23 cellular contexts compared by ENCODE assay signal in genomic region chr3:99971761-99972160, GRCh38.
A peak's percentile ranks its signal among the peaks of the same experiment; 100 is the strongest.
DNase-seq lines count a peak whose midpoint lies in the region; ATAC-seq, FAIRE-seq and TF ChIP-seq lines count a peak whose summit lies in the region.
"Had no signal": no experiment of that assay in that cellular context is flagged by ENCODE, and none has a peak within 500 bp of the region (broad histone marks: within the 10 kb centered on the region; RNA-seq: fewer than 3 reads in every experiment).

No MANE protein-coding gene starts in this region.

- H3K23ac ChIP-seq in IMR-90 (ENCODE audit: low read depth, low read length) = no peak overlapping the region

- no peak for DNase-seq in IMR-90
- peak; percentile 83 for DNase-seq in bronchial epithelial cell (ENCODE audit: low read depth)
- DNase-seq in nephron progenitor cell = no peak
- DNase-seq in tibial artery = no peak
- no peak for DNase-seq in NCI-H69 (lab: John Stamatoyannopoulos, UW)
- no peak for DNase-seq in pons (ENCODE audit: low spot score)
- no peak for DNase-seq in neural progenitor cell (ENCODE audit: low spot score)
- DNase-seq: CD4-positive, CD25-positive, alpha-beta regulatory T cell; NCI-H1092; NCI-H1417 treated with DMSO at 0.1 percent for 48 hours; NCI-H1694 treated with DMSO at 0.1 percent for 48 hours; NCI-H345; NCI-H510A treated with DMSO at 0.1 percent for 48 hours; NCI-H748 treated with DMSO at 0.1 percent for 48 hours had no signal

- no TSS peak for BruUV-seq in IMR-90 (replicated peaks; lab: Mats Ljungman, UMichigan)

- H3K27me3 ChIP-seq in IMR-90 (ENCODE audit: control insufficient read depth, insufficient read depth, low read length) = no peaks in the 10 kb centered on the region
- no peaks in the 10 kb centered on the region for H3K27me3 ChIP-seq in bronchial epithelial cell (ENCODE audit: control insufficient read depth, insufficient read depth, low read length)
- no peaks in the 10 kb centered on the region for H3K27me3 ChIP-seq in tibial artery
- no peaks in the 10 kb centered on the region for H3K27me3 ChIP-seq in neural progenitor cell
- H3K27me3 ChIP-seq: BLaER1, SJSA1 had no signal

- H3K9me3 ChIP-seq in IMR-90 (ENCODE audit: control insufficient read depth, insufficient read depth, low read length) (no peaks in the 10 kb centered on the region), tibial artery (no peaks in the 10 kb centered on the region), neural progenitor cell (ENCODE audit: low read depth) (no peaks in the 10 kb centered on the region)
- H3K9me3 ChIP-seq: BLaER1, HAP-1, SJSA1 had no signal

- intact Hi-C loops in IMR-90 (cut with micrococcal nuclease) = loop anchor here (5.0 kb wide), 1 partner anchor 51 kb away; no protein-coding TSS in a partner anchor
- intact Hi-C loops in tibial artery (cut with DNase I; ENCODE audit: low total_unique reads) = no loop called here

- no peak for FAIRE-seq in bronchial epithelial cell (lab: Jason Lieb, UNC)
- FAIRE-seq: A204.1, D721Med, G401.6, RCC 7860 had no signal

- H3F3A ChIP-seq in neural progenitor cell (ENCODE audit: low read depth) = no peaks in the 10 kb centered on the region

- H4K20me1 ChIP-seq in IMR-90 (ENCODE audit: insufficient read depth, low read length) (no peaks in the 10 kb centered on the region), neural progenitor cell (ENCODE audit: low read depth) (no peaks in the 10 kb centered on the region)

- no peak overlapping the region for H2BK20ac ChIP-seq in IMR-90 (ENCODE audit: low read depth, low read length)

- H4K91ac ChIP-seq in IMR-90 (ENCODE audit: insufficient read depth, low read depth, low read length) = no peak overlapping the region

- no peaks in the 10 kb centered on the region for H3K9me1 ChIP-seq in IMR-90 (ENCODE audit: insufficient read depth, low read length)

- no peak overlapping the region for H2BK5ac ChIP-seq in IMR-90 (ENCODE audit: low read depth, low read length, poor library complexity, severe bottlenecking)

- no peak overlapping the region for H3K14ac ChIP-seq in IMR-90 (replicated peaks; ENCODE audit: low read depth, low read length)

- H3K27ac ChIP-seq in IMR-90 (ENCODE audit: insufficient read depth, low read length) (no peak overlapping the region), tibial artery (peak overlapping the region; percentile 52 to 59), neural progenitor cell (no peak overlapping the region)
- H3K27ac ChIP-seq: BLaER1, HL-60, SJSA1 had no signal

- H3K4me3 Mint-ChIP-seq in nephron progenitor cell = no peak overlapping the region
- no peak overlapping the region for H3K4me3 Mint-ChIP-seq in neural progenitor cell
- H3K4me3 Mint-ChIP-seq: CD4-positive, CD25-positive, alpha-beta regulatory T cell; GM23338 had no signal

- H3K36me3 ChIP-seq in IMR-90 (ENCODE audit: control insufficient read depth, insufficient read depth, low read length) = no peaks in the 10 kb centered on the region
- no peaks in the 10 kb centered on the region for H3K36me3 ChIP-seq in bronchial epithelial cell (ENCODE audit: control insufficient read depth, insufficient read depth, low read length)
- no peaks in the 10 kb centered on the region for H3K36me3 ChIP-seq in tibial artery
- H3K36me3 ChIP-seq in neural progenitor cell = no peaks in the 10 kb centered on the region
- H3K36me3 ChIP-seq: HAP-1, SJSA1 had no signal

- H3K4me1 ChIP-seq in IMR-90 (ENCODE audit: control insufficient read depth, insufficient read depth, low read length) (peaks cover 5% of the 10 kb centered on the region), tibial artery (peaks cover 0 to 48% (median 16%) of the 10 kb centered on the region in 4 donors), neural progenitor cell (no peaks in the 10 kb centered on the region)
- H3K4me1 ChIP-seq: BLaER1, HAP-1 had no signal

- POLR2A ChIA-PET in IMR-90 (lab: Charles Lee; ENCODE audit: unreplicated experiment) = no interaction called here

- no peaks in the 10 kb centered on the region for H3K79me2 ChIP-seq in neural progenitor cell (ENCODE audit: low read depth)

- no peak overlapping the region for H2AK9ac ChIP-seq in IMR-90 (replicated peaks; ENCODE audit: low read depth, low read length, poor library complexity)

- no peak overlapping the region for H3K9ac ChIP-seq in IMR-90 (ENCODE audit: low read depth, low read length)
- H3K9ac ChIP-seq in neural progenitor cell = no peak overlapping the region
- H3K9ac ChIP-seq: BLaER1 had no signal

- CTCF ChIA-PET in IMR-90 (lab: Yijun Ruan, JAX) = no interaction called here

- dilution Hi-C loops in IMR-90 (cut with HindIII; ENCODE audit: low sequenced_read_pairs, unreplicated experiment) = no loop called here

- H3K56ac ChIP-seq in IMR-90 (ENCODE audit: extremely low read depth, insufficient read depth, low read length) = no peak overlapping the region

- no peak overlapping the region for H2BK120ac ChIP-seq in IMR-90 (ENCODE audit: low read depth, low read length)

- ATAC-seq in IMR-90 (ENCODE audit: low read depth) = no peak
- ATAC-seq: GM23338 had no signal

- peaks cover 37% of the 10 kb centered on the region for H3K4me1 Mint-ChIP-seq in nephron progenitor cell
- H3K4me1 Mint-ChIP-seq in neural progenitor cell = peaks cover 15% of the 10 kb centered on the region
- H3K4me1 Mint-ChIP-seq: GM23338 had no signal

- H3K4ac ChIP-seq in IMR-90 (ENCODE audit: low read depth, low read length) = no peak overlapping the region

- H3K27me3 Mint-ChIP-seq in nephron progenitor cell (ENCODE audit: low read depth, poor library complexity) (no peaks in the 10 kb centered on the region), neural progenitor cell (ENCODE audit: insufficient read depth, low read depth) (no peaks in the 10 kb centered on the region)
- H3K27me3 Mint-ChIP-seq: CD4-positive, CD25-positive, alpha-beta regulatory T cell had no signal

- H3K9me3 Mint-ChIP-seq in nephron progenitor cell (peaks cover 3% of the 10 kb centered on the region), neural progenitor cell (peaks cover 2% of the 10 kb centered on the region)
- H3K9me3 Mint-ChIP-seq: GM23338 had no signal

- H3K18ac ChIP-seq in IMR-90 (ENCODE audit: low read depth, low read length) = no peak overlapping the region

- in situ Hi-C loops in IMR-90 (cut with MboI; ENCODE audit: low sequenced_read_pairs) = loop anchor here (25.0 kb wide), 1 partner anchor 91 kb away; no protein-coding TSS in a partner anchor

- no peak overlapping the region for H4K8ac ChIP-seq in IMR-90 (ENCODE audit: low read depth in 2 of 2, low read length in 2 of 2)

- peak overlapping the region; percentile 37; the same call in 1 of the 2 replicates for H2AK5ac ChIP-seq in IMR-90 (ENCODE audit: low read depth, low read length)

- 0 out of 4 replicates have a peak, but pooled peaks cover under 1 to 1% of the 10 kb centered on the region in 2 experiments for H3K79me1 ChIP-seq in IMR-90 (ENCODE audit: low read depth in 1 of 2, low read length in 2 of 2)

- peak overlapping the region; percentile 17 for H3K27ac Mint-ChIP-seq in nephron progenitor cell
- no peak overlapping the region for H3K27ac Mint-ChIP-seq in neural progenitor cell
- H3K27ac Mint-ChIP-seq: GM23338 had no signal

- peaks cover 17% of the 10 kb centered on the region for H3K36me3 Mint-ChIP-seq in nephron progenitor cell (ENCODE audit: low read depth)
- no peaks in the 10 kb centered on the region for H3K36me3 Mint-ChIP-seq in neural progenitor cell
- H3K36me3 Mint-ChIP-seq: CD4-positive, CD25-positive, alpha-beta regulatory T cell had no signal

- no peak overlapping the region for H2BK15ac ChIP-seq in IMR-90 (ENCODE audit: low read depth, low read length)

- no CpG with 5 or more reads among the region's 3 CpGs for WGBS in IMR-90 (ENCODE audit: extremely low coverage in 2 of 2, insufficient read length in 1 of 2), 2 experiments

- TF ChIP-seq RAD21 in IMR-90 (IDR thresholded peaks at IDR 0.05; ENCODE audit: low read length) = no peak

- H3K4me2 ChIP-seq in IMR-90 (ENCODE audit: low read depth, low read length) (no peak overlapping the region), neural progenitor cell (no peak overlapping the region)
- H3K4me2 ChIP-seq: BLaER1, GM23338 had no signal

- no peak overlapping the region for H4K5ac ChIP-seq in IMR-90 (ENCODE audit: low read depth, low read length)

- TF ChIP-seq CTCF in IMR-90 (conservative IDR thresholded peaks at IDR 0.05; ENCODE audit: low read depth, low read length) (no peak), bronchial epithelial cell (IDR thresholded peaks at IDR 0.05; ENCODE audit: insufficient read depth, low read length, severe bottlenecking) (no peak), nephron progenitor cell (IDR thresholded peaks at IDR 0.05) (no peak), tibial artery (IDR thresholded peaks at IDR 0.05) (no peak), neural progenitor cell (IDR thresholded peaks at IDR 0.05) (no peak)

- H2AFZ ChIP-seq in IMR-90 (replicated peaks; ENCODE audit: low read length, poor library complexity) (no peak overlapping the region), neural progenitor cell (replicated peaks) (no peak overlapping the region)
- H2AFZ ChIP-seq: GM23338 had no signal

- H3K4me3 ChIP-seq in IMR-90 (ENCODE audit: insufficient read depth, low read depth, low read length) (no peak overlapping the region), bronchial epithelial cell (ENCODE audit: low read depth, low read length) (no peak overlapping the region), tibial artery (no peak overlapping the region), neural progenitor cell (no peak overlapping the region)
- H3K4me3 ChIP-seq: BLaER1, GM23338, HAP-1, SJSA1 had no signal

- no peak for TF ChIP-seq POLR2A in IMR-90 (IDR thresholded peaks at IDR 0.05; ENCODE audit: low read depth, low read length)

TF ChIP-seq in IMR-90, 13 proteins besides CTCF, POLR2A, EP300 and RAD21:
- TF ChIP-seq RCOR1 (IDR thresholded peaks at IDR 0.05; ENCODE audit: insufficient replicate concordance, low read length) (no peak), MXI1 (IDR thresholded peaks at IDR 0.05; ENCODE audit: borderline replicate concordance, low read depth, low read length) (no peak), RFX5 (IDR thresholded peaks at IDR 0.05; ENCODE audit: low read depth, low read length) (no peak), NFE2L2 (IDR thresholded peaks at IDR 0.05; ENCODE audit: low read depth, low read length) (no peak), USF2 (IDR thresholded peaks at IDR 0.05; ENCODE audit: low read depth, low read length) (no peak)
TF ChIP-seq in IMR-90: peak in this region for 0.

Comparison
In these comparisons a context has a peak if more than half of its experiments do, and no peak if none do; other contexts are left out.
1. H3K27ac ChIP-seq: peak in tibial artery (2 of 2); none in IMR-90 (single experiment) and neural progenitor cell (single experiment).